In genomic region chr2:73830871-73831401, GRCh38 we compare ENCODE assay signal across 10 cellular contexts. TPM values are rescaled to one million over a fixed set of nuclear protein-coding genes. Genes with fewer than 3 reads are reported as not detected.
A peak's percentile ranks its signal among the peaks of the same experiment; 100 is the strongest.
DNase-seq lines count a peak whose midpoint lies in the region; ATAC-seq and TF ChIP-seq lines count a peak whose summit lies in the region.
"Had no signal": no experiment of that assay in that cellular context is flagged by ENCODE, and none has a peak within 500 bp of the region (broad histone marks: within the 10 kb centered on the region; RNA-seq: fewer than 3 reads in every experiment).

No MANE protein-coding gene starts in this region.

- peak overlapping the region in 1 of 3 experiments; percentile 12 for H3K27ac Mint-ChIP-seq in nephron

- TF ChIP-seq CTCF in astrocyte of the spinal cord (IDR thresholded peaks at IDR 0.05; ENCODE audit: low read depth, low read length) (no peak), nephron (IDR thresholded peaks at IDR 0.05; ENCODE audit: unreplicated experiment in 3 of 3) (no peak)

- in situ Hi-C loops in astrocyte of the spinal cord (cut with HindIII; ENCODE audit: low sequenced_read_pairs) = no loop called here

- peaks cover 0 to 2% of the 10 kb centered on the region in 2 donors for H3K36me3 ChIP-seq in aorta (ENCODE audit: control insufficient read depth in 1 of 2, insufficient read depth in 2 of 2, low read length in 1 of 2)

- H3K27ac ChIP-seq in aorta (ENCODE audit: low read depth in 1 of 2, low read length in 2 of 2) = no peak overlapping the region
- H3K27ac ChIP-seq: parathyroid adenoma had no signal

- ATAC-seq in left colon = no peak
- ATAC-seq in aorta (ENCODE audit: low FRiP score) = no peak

- no peaks in the 10 kb centered on the region for H3K9me3 ChIP-seq in aorta (ENCODE audit: control insufficient read depth, low read length)

- no peaks in the 10 kb centered on the region for H3K9me3 Mint-ChIP-seq in nephron

- H3K27me3 Mint-ChIP-seq in nephron (ENCODE audit: low read depth) = peaks cover 6% of the 10 kb centered on the region

- H3K36me3 Mint-ChIP-seq in nephron (ENCODE audit: low read depth) = peaks cover 30% of the 10 kb centered on the region

- H3K4me3 Mint-ChIP-seq in nephron = peak overlapping the region; percentile 97 to 99 (median 98)

- H3K4me1 Mint-ChIP-seq in nephron = peaks cover 34% of the 10 kb centered on the region

- whole genome bisulfite sequencing in aorta, 2 donors = 77 to 78% methylated on average over 11 of the region's 11 CpGs

- no peaks in the 10 kb centered on the region for H3K27me3 ChIP-seq in aorta (ENCODE audit: control insufficient read depth in 1 of 2, insufficient read depth in 2 of 2, low read length in 1 of 2)

- intact Hi-C loops in left colon (cut with DNase I, micrococcal nuclease) = no loop called here
- intact Hi-C loops in aorta (cut with DNase I) = no loop called here

- DNase-seq in AG20443 (ENCODE audit: low spot score) = peak; percentile 50
- DNase-seq in MV-4-11 (lab: John Stamatoyannopoulos, UW) = peak; percentile 30
- peak; percentile 91 for DNase-seq in astrocyte of the spinal cord (ENCODE audit: low read depth, low spot score)
- DNase-seq in cerebellar nuclear complex (lab: John Stamatoyannopoulos, UW) = no peak
- DNase-seq in retina = no peak
- no peak for DNase-seq in left colon
- DNase-seq in aorta = no peak
- DNase-seq: NCI-H1048 had no signal

- H3K4me1 ChIP-seq in aorta (ENCODE audit: control insufficient read depth in 1 of 2, insufficient read depth in 2 of 2, low read length in 2 of 2) = peaks cover 2 to 3% of the 10 kb centered on the region in 2 donors

- H3K4me3 ChIP-seq in astrocyte of the spinal cord (ENCODE audit: low read depth, low read length) = no peak overlapping the region
- H3K4me3 ChIP-seq in aorta (ENCODE audit: low read length in 2 of 2) = no peak overlapping the region

RNA-seq across cellular contexts. Expression of gene STAMBP, which starts 2.2 kb away (rescaled TPM):
- total RNA-seq in left colon (10 to 100 TPM; 43.1 to 52.3 TPM), aorta (10 to 100 TPM; 32.4 to 33.2 TPM)
- polyA plus RNA-seq in aorta = 10 to 100 TPM; 32.3 to 43.5 TPM

RNA-seq across cellular contexts. Expression of gene C2orf78, which starts 47.0 kb away (rescaled TPM):
- total RNA-seq in left colon = not detected
- total RNA-seq in aorta = not detected
- polyA plus RNA-seq in aorta = not detected

RNA-seq across cellular contexts. Expression of gene DUSP11, which starts 51.0 kb away (rescaled TPM):
- 10 to 100 TPM; 18.2 to 19.9 TPM for total RNA-seq in left colon
- 10 to 100 TPM; 22.1 to 27.6 TPM for total RNA-seq in aorta
- polyA plus RNA-seq in aorta = 10 to 100 TPM; 16.5 to 17.8 TPM

Comparison
In these comparisons a context has a peak if more than half of its experiments do, and no peak if none do; other contexts are left out.
1. DNase-seq: peak in AG20443 (single experiment), MV-4-11 (single experiment) and astrocyte of the spinal cord (single experiment); none in cerebellar nuclear complex (0 of 2), retina (single experiment), left colon (0 of 2) and aorta (0 of 2).